In the genomic region with DNA sequence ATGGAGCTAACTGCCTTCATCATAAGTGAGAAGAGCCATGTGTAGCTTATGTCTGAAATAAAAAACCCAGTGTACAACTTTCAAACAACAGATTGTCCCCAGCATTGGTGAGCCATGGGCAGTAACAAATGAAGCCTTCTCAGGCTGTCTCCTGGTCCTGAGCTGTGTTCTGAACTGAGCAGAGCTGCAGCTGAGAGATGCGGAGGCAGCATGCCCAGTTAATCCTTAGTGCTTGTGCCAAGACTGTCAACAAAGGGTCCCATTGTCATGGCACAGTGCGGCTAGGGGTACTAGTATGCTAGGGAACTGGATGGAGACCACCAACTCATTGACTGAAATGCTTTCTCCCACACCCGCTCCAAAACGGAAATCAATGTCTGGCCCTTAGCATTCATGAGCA, we compare ENCODE assay signal across 16 cellular contexts.
DNase-seq lines count a peak whose midpoint lies in the region; ATAC-seq lines count a peak whose summit lies in the region.
"Had no signal": no experiment of that assay in that cellular context is flagged by ENCODE, and none has a peak within 500 bp of the region (broad histone marks: within the 10 kb centered on the region; RNA-seq: fewer than 3 reads in every experiment).

No MANE protein-coding gene starts in this region.

- ATAC-seq in GM21619 (IDR thresholded peaks at IDR 0.05; ENCODE audit: unreplicated experiment), result no peak

- in situ Hi-C loops in G401 (cut with HindIII; ENCODE audit: low sequenced_read_pairs), result no loop called here

- DNase-seq in G401 (ENCODE audit: low spot score) (peak; percentile 30), caudate nucleus (lab: John Stamatoyannopoulos, UW) (peak in 54 of 61 donors; percentile 2 to 80 (median 41)), hypothalamus (lab: John Stamatoyannopoulos, UW) (peak in 42 of 51 donors; percentile 3 to 76 (median 33)), pons (ENCODE audit: low spot score) (peak; percentile 88), 8988T (no peak), NCI-H1436 treated with DMSO at 0.1 percent for 48 hours (lab: John Stamatoyannopoulos, UW) (no peak)
- no peak for DNase-seq in activated T-cell treated with anti-CD3 and anti-CD28 coated beads, Interleukin-2, amount 50 U/mL, for 48 hours
- DNase-seq: HFFc6, Karpas-422, NCI-H1417 treated with DMSO at 0.1 percent for 48 hours, NCI-H2029, NCI-H2171 treated with DMSO at 0.1 percent for 48 hours, NCI-H510A, Right ventricle myocardium superior had no signal

- no peak overlapping the region for H3K27ac ChIP-seq in caudate nucleus (ENCODE audit: low read depth, low read length)
- H3K27ac ChIP-seq: SK-N-MC had no signal

Comparison
In these comparisons a context has a peak if more than half of its experiments do, and no peak if none do; other contexts are left out.
1. DNase-seq: peak in G401 (single experiment), caudate nucleus (54 of 61), hypothalamus (42 of 51) and pons (single experiment); none in 8988T (single experiment), activated T-cell treated with anti-CD3 and anti-CD28 coated beads, Interleukin-2, amount 50 U/mL, for 48 hours (0 of 2) and NCI-H1436 treated with DMSO at 0.1 percent for 48 hours (single experiment).